In genomic region chr6:160252073-160252809, GRCh38 we compare ENCODE assay signal across 28 cellular contexts. TPM values are rescaled to one million over a fixed set of nuclear protein-coding genes. Genes with fewer than 3 reads are reported as not detected.
A peak's percentile ranks its signal among the peaks of the same experiment; 100 is the strongest.
DNase-seq lines count a peak whose midpoint lies in the region; ATAC-seq, FAIRE-seq and TF ChIP-seq lines count a peak whose summit lies in the region.
"Had no signal": no experiment of that assay in that cellular context is flagged by ENCODE, and none has a peak within 500 bp of the region (broad histone marks: within the 10 kb centered on the region; RNA-seq: fewer than 3 reads in every experiment).

No MANE protein-coding gene starts in this region.

- TF ChIP-seq CTCF in mammary epithelial cell (conservative IDR thresholded peaks at IDR 0.05 in 1 of 2, IDR thresholded peaks at IDR 0.05 in 1 of 2; ENCODE audit: extremely low read depth in 1 of 2, insufficient read depth in 1 of 2, low read depth in 1 of 2, low read length in 2 of 2) (no peak), MCF 10A (IDR thresholded peaks at IDR 0.05; ENCODE audit: unreplicated experiment) (no peak), bronchial epithelial cell (IDR thresholded peaks at IDR 0.05; ENCODE audit: insufficient read depth, low read length, severe bottlenecking) (no peak), keratinocyte (optimal IDR thresholded peaks at IDR 0.05 in 1 of 3, IDR thresholded peaks at IDR 0.05 in 1 of 3, conservative IDR thresholded peaks at IDR 0.05 in 1 of 3; ENCODE audit: extremely low read depth in 1 of 3, insufficient read depth in 2 of 3, low read length in 3 of 3) (no peak), Peyer's patch (IDR thresholded peaks at IDR 0.05) (no peak), PC-3 (conservative IDR thresholded peaks at IDR 0.05; ENCODE audit: low read depth, low read length) (no peak)

- dilution Hi-C loops in mammary epithelial cell (cut with HindIII; ENCODE audit: low sequenced_read_pairs), result no loop called here
- dilution Hi-C loops in keratinocyte (cut with MboI; ENCODE audit: extremely low pct_ligation_motif_present, low sequenced_read_pairs), result no loop called here

- H2AFZ ChIP-seq in mammary epithelial cell (ENCODE audit: low read depth, low read length) (peak overlapping the region; percentile 20), keratinocyte (ENCODE audit: control insufficient read depth, low read length) (no peak overlapping the region), PC-3 (ENCODE audit: low read length) (no peak overlapping the region)
- H2AFZ ChIP-seq: GM23248 had no signal

- no peaks in the 10 kb centered on the region for H4K20me1 ChIP-seq in mammary epithelial cell (ENCODE audit: insufficient read depth, low read length)
- no peaks in the 10 kb centered on the region for H4K20me1 ChIP-seq in keratinocyte (ENCODE audit: control insufficient read depth, extremely low read depth, insufficient read depth, low read length)
- H4K20me1 ChIP-seq in PC-3 (ENCODE audit: low read length), result no peaks in the 10 kb centered on the region

- no peaks in the 10 kb centered on the region for H3F3A ChIP-seq in PC-3 (ENCODE audit: low read length, unreplicated experiment)

- no peaks in the 10 kb centered on the region for H3K9me1 ChIP-seq in keratinocyte (ENCODE audit: control insufficient read depth, extremely low read depth, insufficient read depth, low read length)

- H3K27ac ChIP-seq in mammary epithelial cell (ENCODE audit: insufficient read depth, low read depth, low read length) (no peak overlapping the region), keratinocyte (ENCODE audit: control insufficient read depth, insufficient read depth, low read length) (no peak overlapping the region), Peyer's patch (no peak overlapping the region), PC-3 (ENCODE audit: low read length) (no peak overlapping the region)
- H3K27ac ChIP-seq: GM23248 had no signal

- in situ Hi-C loops in mammary epithelial cell (cut with MboI; ENCODE audit: low sequenced_read_pairs in 2 of 2), result no loop called here

- no peaks in the 10 kb centered on the region for H3K36me3 ChIP-seq in mammary epithelial cell (ENCODE audit: insufficient read depth, low read length)
- H3K36me3 ChIP-seq in bronchial epithelial cell (ENCODE audit: control insufficient read depth, insufficient read depth, low read length), result no peaks in the 10 kb centered on the region
- no peaks in the 10 kb centered on the region for H3K36me3 ChIP-seq in keratinocyte (ENCODE audit: control insufficient read depth in 2 of 2, extremely low read depth in 1 of 2, insufficient read depth in 2 of 2, low read length in 2 of 2)
- H3K36me3 ChIP-seq in Peyer's patch, result no peaks in the 10 kb centered on the region
- no peaks in the 10 kb centered on the region for H3K36me3 ChIP-seq in PC-3 (ENCODE audit: low read depth, low read length)
- H3K36me3 ChIP-seq: MG63 had no signal

- no peaks in the 10 kb centered on the region for H3K9me3 ChIP-seq in mammary epithelial cell (replicated peaks; ENCODE audit: insufficient read depth, low read length)
- H3K9me3 ChIP-seq in keratinocyte (ENCODE audit: control insufficient read depth, low read depth, low read length), result no peaks in the 10 kb centered on the region
- no peaks in the 10 kb centered on the region for H3K9me3 ChIP-seq in Peyer's patch
- no peaks in the 10 kb centered on the region for H3K9me3 ChIP-seq in PC-3 (ENCODE audit: low read length)
- H3K9me3 ChIP-seq: MG63 had no signal

- H3K9me3 Mint-ChIP-seq in MCF 10A (ENCODE audit: unreplicated experiment), result no peaks in the 10 kb centered on the region

- H3K4me2 ChIP-seq in mammary epithelial cell (ENCODE audit: insufficient read depth, low read depth, low read length) (no peak overlapping the region), keratinocyte (ENCODE audit: control insufficient read depth, extremely low read depth, insufficient read depth, low read depth, low read length) (no peak overlapping the region), PC-3 (ENCODE audit: low read length) (no peak overlapping the region)

- ATAC-seq in GM18909 (IDR thresholded peaks at IDR 0.05; ENCODE audit: poor library complexity, unreplicated experiment) (no peak), PC-3 (no peak)
- ATAC-seq: K562 had no signal

- H3K79me2 ChIP-seq in mammary epithelial cell (ENCODE audit: insufficient read depth, low read length) (no peaks in the 10 kb centered on the region), keratinocyte (ENCODE audit: control insufficient read depth, insufficient read depth, low read length) (no peaks in the 10 kb centered on the region), PC-3 (ENCODE audit: low read length) (no peaks in the 10 kb centered on the region)

- 71% methylated on average over 1 of the region's 1 CpG for WGBS in mammary epithelial cell (ENCODE audit: low coverage, missing lambda C conversion rate)

- intact Hi-C loops in mammary epithelial cell (cut with micrococcal nuclease) (no loop called here), MCF 10A (cut with micrococcal nuclease) (no loop called here), PC-3 (cut with micrococcal nuclease) (no loop called here)

- CTCF ChIA-PET in mammary epithelial cell (lab: Charles Lee; ENCODE audit: low non-redundant PET) (no interaction called here), MCF 10A (lab: Yijun Ruan, JAX) (interaction anchor here (0.5 kb wide), 1 partner anchor 10 kb away, joined by 3 read pairs; no protein-coding TSS in a partner anchor), PC-3 (lab: Charles Lee) (no interaction called here)

- H3K4me3 ChIP-seq in mammary epithelial cell (replicated peaks in 1 of 3; ENCODE audit: insufficient read depth in 1 of 3, low read depth in 2 of 3, low read length in 3 of 3) (no peak overlapping the region), bronchial epithelial cell (ENCODE audit: low read depth, low read length) (no peak overlapping the region), keratinocyte (ENCODE audit: control insufficient read depth in 2 of 3, extremely low read depth in 1 of 3, insufficient read depth in 2 of 3, low read depth in 1 of 3, low read length in 3 of 3) (no peak overlapping the region), Peyer's patch (no peak overlapping the region), PC-3 (ENCODE audit: low read length) (no peak overlapping the region)
- H3K4me3 ChIP-seq: GM23248, K562, MG63 had no signal

- H3K4me1 ChIP-seq in mammary epithelial cell (ENCODE audit: insufficient read depth, low read length) (peaks cover 21% of the 10 kb centered on the region), keratinocyte (ENCODE audit: control insufficient read depth, extremely low read depth, insufficient read depth, low read length) (peaks cover 30% of the 10 kb centered on the region), Peyer's patch (no peaks in the 10 kb centered on the region), PC-3 (ENCODE audit: insufficient read depth, low read length) (peaks cover 31% of the 10 kb centered on the region)

- H3K27me3 ChIP-seq in mammary epithelial cell (ENCODE audit: insufficient read depth, low read length) (no peaks in the 10 kb centered on the region), bronchial epithelial cell (ENCODE audit: control insufficient read depth, insufficient read depth, low read length) (no peaks in the 10 kb centered on the region), keratinocyte (ENCODE audit: control insufficient read depth, extremely low read depth, insufficient read depth, low read length) (no peaks in the 10 kb centered on the region), Peyer's patch (no peaks in the 10 kb centered on the region), PC-3 (ENCODE audit: low read length) (no peaks in the 10 kb centered on the region)
- H3K27me3 ChIP-seq: MG63 had no signal

- H3K27me3 Mint-ChIP-seq in MCF 10A (ENCODE audit: insufficient read depth, unreplicated experiment), result no peaks in the 10 kb centered on the region

- H3K4me1 Mint-ChIP-seq in MCF 10A (ENCODE audit: insufficient read depth, unreplicated experiment), result peaks cover 17% of the 10 kb centered on the region

- no peak overlapping the region for H3K27ac Mint-ChIP-seq in MCF 10A (ENCODE audit: low read depth, unreplicated experiment)

- DNase-seq in mammary epithelial cell (no peak), MCF 10A (ENCODE audit: unreplicated experiment) (no peak), bronchial epithelial cell (ENCODE audit: low read depth) (peak; percentile 36), keratinocyte (ENCODE audit: low read depth, low spot score) (no peak), Peyer's patch (no peak), PC-3 (no peak)
- no peak for DNase-seq in effector CD8-positive, alpha-beta T cell (lab: John Stamatoyannopoulos, UW)
- DNase-seq: 8988T, Calu3, DMS79 treated with DMSO at 0.1 percent for 48 hours, GF-D8, GM23248, HCEC 1CT, MG63, NCI-H1105 treated with DMSO at 0.1 percent for 48 hours, NCI-H2029, NCI-H446, NCI-H524 treated with DMSO at 0.1 percent for 48 hours, NCI-H774, RPMI8226, SHP77 had no signal

- POLR2A ChIA-PET in MCF 10A (lab: Yijun Ruan, JAX) (no interaction called here), PC-3 (lab: Charles Lee; ENCODE audit: unreplicated experiment) (no interaction called here)

- no peak for FAIRE-seq in bronchial epithelial cell (lab: Jason Lieb, UNC)
- peak; percentile 20 for FAIRE-seq in keratinocyte (lab: Jason Lieb, UNC)
- FAIRE-seq: GM12891, K562 had no signal

- H3K4me3 Mint-ChIP-seq in MCF 10A (ENCODE audit: unreplicated experiment), result no peak overlapping the region

- no peaks in the 10 kb centered on the region for H3K36me3 Mint-ChIP-seq in MCF 10A (ENCODE audit: insufficient read depth, unreplicated experiment)

- H3K9ac ChIP-seq in mammary epithelial cell (ENCODE audit: insufficient read depth, low read length) (no peak overlapping the region), keratinocyte (ENCODE audit: control insufficient read depth, extremely low read depth, insufficient read depth, low read length) (no peak overlapping the region), PC-3 (ENCODE audit: low read length) (no peak overlapping the region)
- H3K9ac ChIP-seq: GM23248 had no signal

- TF ChIP-seq POLR2A in Peyer's patch (IDR thresholded peaks at IDR 0.05), result no peak

- no peaks in the 10 kb centered on the region for H3K9me2 ChIP-seq in PC-3 (replicated peaks; ENCODE audit: low read length)

- BruUV-seq in mammary epithelial cell (replicated peaks; lab: Mats Ljungman, UMichigan) (no TSS peak), MCF 10A (replicated peaks; lab: Mats Ljungman, UMichigan) (no TSS peak), PC-3 (replicated peaks; lab: Mats Ljungman, UMichigan) (no TSS peak)

RNA-seq across cellular contexts. Expression of gene SLC22A2, which starts 6.4 kb away (rescaled TPM):
- total RNA-seq in mammary epithelial cell, result not detected
- polyA plus RNA-seq in mammary epithelial cell, result not detected
- polyA minus RNA-seq in mammary epithelial cell, result not detected
- not detected in 2 replicates for total RNA-seq in MCF 10A (2022)
- not detected in 2 replicates for total RNA-seq in bronchial epithelial cell
- polyA plus RNA-seq in keratinocyte, result not detected in 3 replicates
- polyA plus RNA-seq in keratinocyte (2011; ENCODE audit: low read depth), result not detected
- polyA plus RNA-seq in keratinocyte (2011; cell fraction: cytosol; rRNA removed), result not detected in 2 replicates
- polyA plus RNA-seq in keratinocyte (2011; cell fraction: nucleus; rRNA removed), result not detected in 2 replicates
- polyA plus RNA-seq in keratinocyte (2012; ENCODE audit: low replicate concordance), result 0.17 TPM in 1 of 2 replicates, not detected in the other
- polyA minus RNA-seq in keratinocyte, result not detected in 3 replicates
- not detected for polyA minus RNA-seq in keratinocyte (2011; cell fraction: cytosol; rRNA and poly(A)+ RNA removed)
- polyA minus RNA-seq in keratinocyte (2011; cell fraction: nucleus; rRNA and poly(A)+ RNA removed), result not detected in 2 replicates
- not detected for total RNA-seq in Peyer's patch
- not detected in 2 replicates for total RNA-seq in PC-3 (2014; rRNA removed)
- total RNA-seq: Calu3, GM23248, HT1080, K562, LHCN-M2, SK-MEL-5 had no signal
- polyA plus RNA-seq: BJ, GM23248, K562 had no signal
